In genomic region chr6:12875061-12875460, GRCh38 we compare ENCODE assay signal across 21 cellular contexts.
DNase-seq lines count a peak whose midpoint lies in the region; ATAC-seq and TF ChIP-seq lines count a peak whose summit lies in the region.
"Had no signal": no experiment of that assay in that cellular context is flagged by ENCODE, and none has a peak within 500 bp of the region (broad histone marks: within the 10 kb centered on the region; RNA-seq: fewer than 3 reads in every experiment).

No MANE protein-coding gene starts in this region.

- DNase-seq in EH (ENCODE audit: low read depth) (peak; percentile 90), HT1080 (ENCODE audit: low read depth) (peak; percentile 83), dedifferentiated amniotic fluid mesenchymal stem cell (ENCODE audit: extremely low spot score) (peak; percentile 18), skeletal muscle cell (ENCODE audit: low read depth) (peak; percentile 37), upper lobe of left lung (no peak)
- DNase-seq in activated T-cell treated with anti-CD3 and anti-CD28 coated beads, Interleukin-2, amount 50 U/mL, for 4 hours: no peak
- DNase-seq: activated CD4-positive, alpha-beta memory T cell treated with anti-CD3 and anti-CD28 coated beads for 36 hours; activated CD4-positive, CD25-positive, alpha-beta regulatory T cell; caudate nucleus; NCI-H1694 treated with DMSO at 0.1 percent for 48 hours; NCI-H748 treated with DMSO at 0.1 percent for 48 hours; psoas muscle; Right ventricle myocardium superior; stimulated activated CD4-positive, alpha-beta T cell treated with anti-CD3 and anti-CD28 coated beads, Interleukin-2, amount 100 ng/mL, for 48 hours; stimulated activated naive B cell treated with anti-CD40 and anti-IgM and Interleukin-4, amounts not matched to agents 10 μg/mL and 1 μg/mL and 100 μg/mL, for 72 hours; T1000 had no signal

- 89 to 93% methylated on average over 6 of the region's 6 CpGs for WGBS in upper lobe of left lung, 2 donors

- H3K4me1 ChIP-seq in upper lobe of left lung: no peaks in the 10 kb centered on the region
- H3K4me1 ChIP-seq: adrenal gland, psoas muscle had no signal

- H3K9me3 ChIP-seq in upper lobe of left lung: no peaks in the 10 kb centered on the region
- H3K9me3 ChIP-seq: adrenal gland, psoas muscle, thoracic aorta had no signal

- no peak for TF ChIP-seq CTCF in upper lobe of left lung (IDR thresholded peaks at IDR 0.05)

- H3K27ac ChIP-seq in upper lobe of left lung: no peak overlapping the region
- H3K27ac ChIP-seq: adrenal gland, psoas muscle, thoracic aorta had no signal

- no peak overlapping the region for H3K4me3 Mint-ChIP-seq in activated T-cell treated with anti-CD3 and anti-CD28 coated beads, Interleukin-2, amount 50 U/mL, for 4 hours
- H3K4me3 Mint-ChIP-seq: activated CD4-positive, alpha-beta memory T cell treated with anti-CD3 and anti-CD28 coated beads for 36 hours; stimulated activated naive B cell treated with anti-CD40 and anti-IgM and Interleukin-4, amounts not matched to agents 10 μg/mL and 1 μg/mL and 100 μg/mL, for 72 hours had no signal

- H3K9me3 Mint-ChIP-seq in activated T-cell treated with anti-CD3 and anti-CD28 coated beads, Interleukin-2, amount 50 U/mL, for 4 hours: no peaks in the 10 kb centered on the region
- H3K9me3 Mint-ChIP-seq: activated CD4-positive, alpha-beta memory T cell treated with anti-CD3 and anti-CD28 coated beads for 36 hours; stimulated activated naive B cell treated with anti-CD40 and anti-IgM and Interleukin-4, amounts not matched to agents 10 μg/mL and 1 μg/mL and 100 μg/mL, for 72 hours had no signal

- peaks cover 1% of the 10 kb centered on the region for H3K27me3 Mint-ChIP-seq in activated T-cell treated with anti-CD3 and anti-CD28 coated beads, Interleukin-2, amount 50 U/mL, for 4 hours (ENCODE audit: low read depth)

- no peak overlapping the region for H3K4me3 ChIP-seq in skeletal muscle cell (ENCODE audit: low read depth, low read length)
- no peak overlapping the region for H3K4me3 ChIP-seq in upper lobe of left lung
- H3K4me3 ChIP-seq: adrenal gland, K562, psoas muscle, smooth muscle cell, thoracic aorta had no signal

- no peak for TF ChIP-seq EP300 in upper lobe of left lung (IDR thresholded peaks at IDR 0.05)

- no peaks in the 10 kb centered on the region for H3K27me3 ChIP-seq in upper lobe of left lung

- no peaks in the 10 kb centered on the region for H3K4me1 Mint-ChIP-seq in activated T-cell treated with anti-CD3 and anti-CD28 coated beads, Interleukin-2, amount 50 U/mL, for 4 hours (ENCODE audit: low read depth)
- H3K4me1 Mint-ChIP-seq: stimulated activated naive B cell treated with anti-CD40 and anti-IgM and Interleukin-4, amounts not matched to agents 10 μg/mL and 1 μg/mL and 100 μg/mL, for 72 hours had no signal

- no peaks in the 10 kb centered on the region for H3K36me3 Mint-ChIP-seq in activated T-cell treated with anti-CD3 and anti-CD28 coated beads, Interleukin-2, amount 50 U/mL, for 4 hours (ENCODE audit: insufficient read depth)
- H3K36me3 Mint-ChIP-seq: activated CD4-positive, alpha-beta memory T cell treated with anti-CD3 and anti-CD28 coated beads for 36 hours; stimulated activated naive B cell treated with anti-CD40 and anti-IgM and Interleukin-4, amounts not matched to agents 10 μg/mL and 1 μg/mL and 100 μg/mL, for 72 hours had no signal

- no peaks in the 10 kb centered on the region for H3K36me3 ChIP-seq in upper lobe of left lung
- H3K36me3 ChIP-seq: adrenal gland, thoracic aorta had no signal

- no peak for TF ChIP-seq POLR2A in upper lobe of left lung (IDR thresholded peaks at IDR 0.05)

- ATAC-seq in upper lobe of left lung (ENCODE audit: low FRiP score in 2 of 2): no peak
- ATAC-seq in GM18511 (IDR thresholded peaks at IDR 0.05; ENCODE audit: unreplicated experiment): no peak
- ATAC-seq in activated T-cell treated with anti-CD3 and anti-CD28 coated beads, Interleukin-2, amount 50 U/mL, for 4 hours: no peak
- ATAC-seq: K562; psoas muscle; stimulated activated naive B cell treated with anti-CD40 and anti-IgM and Interleukin-4, amounts not matched to agents 10 μg/mL and 1 μg/mL and 100 μg/mL, for 72 hours had no signal

Comparison
In these comparisons a context has a peak if more than half of its experiments do, and no peak if none do; other contexts are left out.
1. DNase-seq: peak in EH (single experiment), HT1080 (single experiment), dedifferentiated amniotic fluid mesenchymal stem cell (single experiment) and skeletal muscle cell (single experiment); none in upper lobe of left lung (0 of 2) and activated T-cell treated with anti-CD3 and anti-CD28 coated beads, Interleukin-2, amount 50 U/mL, for 4 hours (single experiment).